ENCODE assay signal across 1 cellular context in the genomic region with DNA sequence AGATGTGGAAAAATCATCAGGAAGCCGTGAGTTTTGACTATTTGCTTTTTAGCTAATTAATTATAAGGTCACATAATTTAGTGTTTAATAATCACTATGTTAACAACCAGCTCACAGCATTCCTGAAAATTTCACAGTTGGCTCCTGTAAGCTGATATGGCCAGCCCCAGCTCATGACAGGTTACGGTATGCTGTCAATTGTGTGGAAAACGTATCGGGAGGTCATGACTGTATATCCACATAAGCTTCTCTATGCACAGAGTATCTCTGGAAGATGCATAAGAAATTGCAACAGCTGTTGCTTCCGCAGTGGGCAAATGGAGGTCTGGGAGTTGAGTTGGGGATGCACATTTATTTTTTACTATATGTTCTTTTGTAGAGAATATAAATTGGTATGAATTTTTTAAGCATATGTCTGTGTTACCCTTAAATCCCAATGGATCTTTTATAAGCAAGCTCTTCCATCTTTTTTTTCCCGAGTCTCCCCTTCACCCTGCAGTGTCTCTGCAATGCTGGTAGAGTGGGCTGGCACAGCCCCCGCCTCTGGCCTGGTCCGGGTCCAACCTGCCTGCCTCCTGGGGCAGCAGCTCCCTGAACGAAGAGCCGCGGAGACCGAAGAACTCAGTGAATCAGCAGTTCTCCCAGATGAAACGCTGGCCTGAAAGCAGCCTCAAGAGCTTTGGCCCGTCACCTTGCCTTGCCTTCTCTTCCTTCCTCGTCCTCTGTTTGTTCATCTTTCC.
TF ChIP-seq lines count a peak whose summit lies in the region.

No MANE protein-coding gene starts in this region.

TF ChIP-seq in HepG2, 621 proteins besides CTCF, POLR2A, EP300 and RAD21:
- TF ChIP-seq, protein P1, sequence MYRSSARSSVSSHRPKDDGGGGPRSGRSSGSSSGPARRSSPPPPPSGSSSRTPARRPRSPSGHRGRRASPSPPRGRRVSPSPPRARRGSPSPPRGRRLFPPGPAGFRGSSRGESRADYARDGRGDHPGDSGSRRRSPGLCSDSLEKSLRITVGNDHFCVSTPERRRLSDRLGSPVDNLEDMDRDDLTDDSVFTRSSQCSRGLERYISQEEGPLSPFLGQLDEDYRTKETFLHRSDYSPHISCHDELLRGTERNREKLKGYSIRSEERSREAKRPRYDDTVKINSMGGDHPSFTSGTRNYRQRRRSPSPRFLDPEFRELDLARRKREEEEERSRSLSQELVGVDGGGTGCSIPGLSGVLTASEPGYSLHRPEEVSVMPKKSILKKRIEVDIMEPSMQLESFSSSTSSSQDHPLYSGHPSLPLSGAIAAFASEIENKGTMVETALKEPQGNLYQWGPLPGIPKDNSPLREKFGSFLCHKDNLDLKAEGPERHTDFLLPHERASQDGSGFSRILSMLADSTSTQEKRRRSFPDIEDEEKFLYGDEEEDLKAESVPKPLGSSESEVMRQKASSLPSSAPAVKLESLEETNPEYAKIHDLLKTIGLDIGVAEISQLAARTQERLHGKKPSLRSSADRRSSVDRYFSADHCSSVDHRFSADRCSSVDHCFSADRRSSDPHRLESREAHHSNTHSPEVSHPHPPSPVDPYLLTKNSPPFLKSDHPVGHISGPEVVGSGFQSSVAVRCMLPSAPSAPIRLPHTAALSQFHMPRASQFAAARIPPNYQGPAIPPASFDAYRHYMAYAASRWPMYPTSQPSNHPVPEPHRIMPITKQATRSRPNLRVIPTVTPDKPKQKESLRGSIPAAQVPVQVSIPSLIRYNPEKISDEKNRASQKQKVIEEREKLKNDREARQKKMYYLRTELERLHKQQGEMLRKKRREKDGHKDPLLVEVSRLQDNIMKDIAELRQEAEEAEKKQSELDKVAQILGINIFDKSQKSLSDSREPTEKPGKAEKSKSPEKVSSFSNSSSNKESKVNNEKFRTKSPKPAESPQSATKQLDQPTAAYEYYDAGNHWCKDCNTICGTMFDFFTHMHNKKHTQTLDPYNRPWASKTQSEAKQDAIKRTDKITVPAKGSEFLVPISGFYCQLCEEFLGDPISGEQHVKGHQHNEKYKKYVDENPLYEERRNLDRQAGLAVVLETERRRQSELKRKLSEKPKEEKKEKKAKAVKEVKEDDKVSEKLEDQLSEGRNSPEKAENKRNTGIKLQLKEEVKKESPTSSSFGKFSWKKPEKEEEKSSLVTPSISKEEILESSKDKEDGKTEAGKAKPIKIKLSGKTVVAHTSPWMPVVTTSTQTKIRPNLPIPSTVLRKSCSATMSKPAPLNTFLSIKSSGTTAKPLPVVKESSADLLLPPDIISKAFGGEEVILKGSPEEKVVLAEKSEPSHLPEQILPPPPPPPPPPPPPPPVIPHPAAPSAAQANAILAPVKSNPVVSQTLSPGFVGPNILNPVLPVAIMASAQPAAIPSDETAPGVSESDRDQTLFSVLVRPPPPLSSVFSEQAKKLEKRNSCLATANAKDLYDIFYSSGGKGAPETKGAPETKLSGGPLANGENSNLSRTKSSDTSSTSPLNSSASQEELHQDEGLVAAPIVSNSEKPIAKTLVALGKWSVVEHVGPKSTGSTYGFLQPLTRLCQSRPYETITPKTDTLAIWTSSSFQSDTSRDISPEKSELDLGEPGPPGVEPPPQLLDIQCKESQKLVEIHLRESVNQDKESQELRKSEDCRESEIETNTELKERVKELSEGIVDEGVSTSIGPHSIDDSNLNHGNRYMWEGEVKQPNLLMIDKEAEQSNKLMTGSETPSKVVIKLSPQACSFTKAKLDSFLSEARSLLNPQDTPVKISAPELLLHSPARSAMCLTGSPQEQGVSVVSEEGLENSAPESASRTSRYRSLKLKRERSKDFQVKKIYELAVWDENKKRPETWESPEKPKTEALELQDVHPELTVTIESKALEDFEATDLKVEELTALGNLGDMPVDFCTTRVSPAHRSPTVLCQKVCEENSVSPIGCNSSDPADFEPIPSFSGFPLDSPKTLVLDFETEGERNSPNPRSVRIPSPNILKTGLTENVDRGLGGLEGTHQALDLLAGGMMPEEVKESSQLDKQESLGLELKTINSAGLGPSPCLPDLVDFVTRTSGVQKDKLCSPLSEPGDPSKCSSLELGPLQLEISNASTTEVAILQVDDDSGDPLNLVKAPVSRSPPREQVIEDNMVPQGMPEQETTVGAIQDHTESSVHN (CRISPR knock-in tag; IDR thresholded peaks at IDR 0.05) = no peak
- no peak for TF ChIP-seq ZNF232 (CRISPR knock-in tag; IDR thresholded peaks at IDR 0.05; ENCODE audit: borderline replicate concordance)
- TF ChIP-seq PHB2 (IDR thresholded peaks at IDR 0.05; ENCODE audit: partially characterized antibody) = no peak
- no peak for TF ChIP-seq ZNF484 (CRISPR knock-in tag; IDR thresholded peaks at IDR 0.05; ENCODE audit: borderline replicate concordance, low read depth)
- no peak for TF ChIP-seq SRY (CRISPR knock-in tag; IDR thresholded peaks at IDR 0.05)
- TF ChIP-seq SP1 (IDR thresholded peaks at IDR 0.05) = no peak
- no peak for TF ChIP-seq SP1 (CRISPR knock-in tag; IDR thresholded peaks at IDR 0.05)
- TF ChIP-seq ZNF326 (CRISPR knock-in tag; IDR thresholded peaks at IDR 0.05; ENCODE audit: borderline replicate concordance) = no peak
- no peak for TF ChIP-seq SAFB2 (CRISPR knock-in tag; IDR thresholded peaks at IDR 0.05; ENCODE audit: borderline replicate concordance, low read depth)
- TF ChIP-seq ZNF225 (CRISPR knock-in tag; IDR thresholded peaks at IDR 0.05) = no peak
- no peak for TF ChIP-seq KLF16 (CRISPR knock-in tag; IDR thresholded peaks at IDR 0.05)
- no peak for TF ChIP-seq DRAP1 (CRISPR knock-in tag; IDR thresholded peaks at IDR 0.05)
- no peak for TF ChIP-seq RBAK (CRISPR knock-in tag; IDR thresholded peaks at IDR 0.05)
- no peak for TF ChIP-seq IKZF4 (CRISPR knock-in tag; IDR thresholded peaks at IDR 0.05; ENCODE audit: borderline replicate concordance, low read depth, not compliant biosample characterization)
- no peak for TF ChIP-seq FOXP1 (IDR thresholded peaks at IDR 0.05)
- no peak for TF ChIP-seq FOXP1 (CRISPR knock-in tag; IDR thresholded peaks at IDR 0.05)
- no peak for TF ChIP-seq BORCS8-MEF2B (CRISPR knock-in tag; IDR thresholded peaks at IDR 0.05)
- TF ChIP-seq, protein P2, sequence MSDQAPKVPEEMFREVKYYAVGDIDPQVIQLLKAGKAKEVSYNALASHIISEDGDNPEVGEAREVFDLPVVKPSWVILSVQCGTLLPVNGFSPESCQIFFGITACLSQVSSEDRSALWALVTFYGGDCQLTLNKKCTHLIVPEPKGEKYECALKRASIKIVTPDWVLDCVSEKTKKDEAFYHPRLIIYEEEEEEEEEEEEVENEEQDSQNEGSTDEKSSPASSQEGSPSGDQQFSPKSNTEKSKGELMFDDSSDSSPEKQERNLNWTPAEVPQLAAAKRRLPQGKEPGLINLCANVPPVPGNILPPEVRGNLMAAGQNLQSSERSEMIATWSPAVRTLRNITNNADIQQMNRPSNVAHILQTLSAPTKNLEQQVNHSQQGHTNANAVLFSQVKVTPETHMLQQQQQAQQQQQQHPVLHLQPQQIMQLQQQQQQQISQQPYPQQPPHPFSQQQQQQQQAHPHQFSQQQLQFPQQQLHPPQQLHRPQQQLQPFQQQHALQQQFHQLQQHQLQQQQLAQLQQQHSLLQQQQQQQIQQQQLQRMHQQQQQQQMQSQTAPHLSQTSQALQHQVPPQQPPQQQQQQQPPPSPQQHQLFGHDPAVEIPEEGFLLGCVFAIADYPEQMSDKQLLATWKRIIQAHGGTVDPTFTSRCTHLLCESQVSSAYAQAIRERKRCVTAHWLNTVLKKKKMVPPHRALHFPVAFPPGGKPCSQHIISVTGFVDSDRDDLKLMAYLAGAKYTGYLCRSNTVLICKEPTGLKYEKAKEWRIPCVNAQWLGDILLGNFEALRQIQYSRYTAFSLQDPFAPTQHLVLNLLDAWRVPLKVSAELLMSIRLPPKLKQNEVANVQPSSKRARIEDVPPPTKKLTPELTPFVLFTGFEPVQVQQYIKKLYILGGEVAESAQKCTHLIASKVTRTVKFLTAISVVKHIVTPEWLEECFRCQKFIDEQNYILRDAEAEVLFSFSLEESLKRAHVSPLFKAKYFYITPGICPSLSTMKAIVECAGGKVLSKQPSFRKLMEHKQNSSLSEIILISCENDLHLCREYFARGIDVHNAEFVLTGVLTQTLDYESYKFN (CRISPR knock-in tag; conservative IDR thresholded peaks at IDR 0.05) = no peak
TF ChIP-seq in HepG2: peak in this region for 0.
